ENCODE assay signal across 15 cellular contexts in the genomic region with DNA sequence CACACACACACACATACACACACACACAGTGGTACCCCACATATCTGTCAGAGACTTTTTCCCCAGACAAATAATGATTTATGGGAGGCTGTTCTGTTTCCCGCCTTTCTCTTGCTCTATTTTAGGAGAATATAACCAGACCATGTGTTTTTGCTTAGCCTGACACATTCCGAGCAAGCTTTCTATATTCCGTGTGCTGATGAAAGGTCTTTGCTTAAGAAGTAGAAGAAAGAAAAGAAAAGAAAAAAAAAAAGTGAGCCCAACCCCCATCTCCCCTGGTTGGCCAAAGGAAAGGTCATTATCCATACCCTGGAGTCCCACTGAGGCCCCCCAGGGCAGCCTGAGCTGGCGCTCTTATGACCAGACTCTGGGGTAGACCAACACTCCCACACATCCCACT.
"Had no signal": no experiment of that assay in that cellular context is flagged by ENCODE, and none has a peak within 500 bp of the region (broad histone marks: within the 10 kb centered on the region; RNA-seq: fewer than 3 reads in every experiment).

No MANE protein-coding gene starts in this region.

- DNase-seq: activated CD4-positive, alpha-beta T cell treated with anti-CD3 and anti-CD28 coated beads, Interleukin-2, amount 50 U/mL, for 1 hour; activated CD4-positive, CD25-positive, alpha-beta regulatory T cell treated with anti-CD3 and anti-CD28 coated beads, Interleukin-2, amount 50 U/mL, for 72 hours; activated CD8-positive, alpha-beta memory T cell treated with anti-CD3 and anti-CD28 coated beads, Interleukin-2, amount 50 U/mL, for 4 hours; activated naive CD4-positive, alpha-beta T cell treated with anti-CD3 and anti-CD28 coated beads, Interleukin-2, amount 50 U/mL, for 16 hours; activated T-cell treated with anti-CD3 and anti-CD28 coated beads, Interleukin-2, amount 50 U/mL, for 4 hours; hippocampal formation; islet precursor cell; left colon; lower lobe of right lung; naive thymus-derived CD8-positive, alpha-beta T cell; stomach; trophoblast cell had no signal

- ATAC-seq: activated T-cell treated with anti-CD3 and anti-CD28 coated beads, Interleukin-2, amount 50 U/mL, for 4 hours; left colon; lower lobe of right lung; naive thymus-derived CD8-positive, alpha-beta T cell had no signal

- H3K9me3 Mint-ChIP-seq: activated T-cell treated with anti-CD3 and anti-CD28 coated beads, Interleukin-2, amount 50 U/mL, for 4 hours; naive thymus-derived CD8-positive, alpha-beta T cell had no signal

- H3K27me3 Mint-ChIP-seq: progenitor cell of endocrine pancreas had no signal

- H3K36me3 Mint-ChIP-seq: naive thymus-derived CD8-positive, alpha-beta T cell had no signal

- H3K36me3 ChIP-seq: breast epithelium, lower lobe of right lung, stomach had no signal

- H3K27me3 ChIP-seq: breast epithelium, stomach had no signal

- H3K4me3 ChIP-seq: breast epithelium, coronary artery, lower lobe of right lung, stomach had no signal

- H3K4me3 Mint-ChIP-seq: activated T-cell treated with anti-CD3 and anti-CD28 coated beads, Interleukin-2, amount 50 U/mL, for 4 hours; naive thymus-derived CD8-positive, alpha-beta T cell had no signal

- H3K27ac Mint-ChIP-seq: naive thymus-derived CD8-positive, alpha-beta T cell; progenitor cell of endocrine pancreas had no signal
